In the genomic region with DNA sequence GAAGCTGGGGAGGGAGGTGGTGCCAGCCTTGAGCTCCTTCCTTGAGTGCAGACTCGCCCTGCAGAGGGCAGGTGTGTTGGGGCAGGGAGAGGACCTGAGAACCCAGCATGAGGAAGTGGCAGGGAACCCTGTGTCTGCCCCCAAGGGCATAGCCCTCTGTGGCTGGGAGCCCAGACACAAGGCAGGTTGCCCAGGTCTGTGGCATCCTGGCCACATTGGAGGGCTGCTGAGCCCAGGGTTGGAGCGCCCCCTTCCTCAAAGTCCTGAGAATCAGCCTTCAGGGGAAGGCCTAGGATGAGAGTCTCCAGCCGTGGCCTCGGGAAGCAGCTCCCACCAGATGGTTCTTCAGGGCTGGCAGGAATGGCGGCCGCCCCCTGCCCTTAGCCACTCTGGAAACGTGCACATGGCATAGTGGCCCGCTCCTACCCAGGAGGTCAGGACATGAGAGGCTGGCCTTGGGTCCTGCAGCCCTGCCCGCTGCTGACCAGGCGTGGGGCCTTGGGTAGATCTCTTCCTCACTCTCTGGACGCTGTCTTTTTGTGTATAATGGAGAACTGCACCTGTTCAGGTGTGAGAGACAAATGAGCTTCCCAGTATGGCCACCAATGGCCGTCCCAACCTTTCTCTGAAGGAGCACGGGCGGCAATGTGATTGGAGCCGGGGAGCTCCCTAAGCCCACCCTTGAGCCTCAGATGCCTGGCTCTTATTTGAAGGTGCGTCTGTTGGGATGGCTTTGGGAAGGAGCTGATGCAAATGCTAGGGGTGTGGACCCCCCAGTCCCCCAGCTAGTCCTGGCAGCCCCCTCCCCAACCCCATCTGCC, we compare ENCODE assay signal across 9 cellular contexts. TPM values are rescaled to one million over a fixed set of nuclear protein-coding genes. Genes with fewer than 3 reads are reported as not detected.
DNase-seq lines count a peak whose midpoint lies in the region; ATAC-seq, FAIRE-seq and TF ChIP-seq lines count a peak whose summit lies in the region.
"Had no signal": no experiment of that assay in that cellular context is flagged by ENCODE, and none has a peak within 500 bp of the region (broad histone marks: within the 10 kb centered on the region; RNA-seq: fewer than 3 reads in every experiment).

No MANE protein-coding gene starts in this region.

- FAIRE-seq in D721Med (lab: Jason Lieb, UNC): no peak

- H3K4me1 Mint-ChIP-seq in GM23338: peaks cover 22% of the 10 kb centered on the region
- peaks cover 50% of the 10 kb centered on the region for H3K4me1 Mint-ChIP-seq in activated T-helper 1 cell treated with anti-CD3 and anti-CD28 coated beads, Interleukin-12 subunit alpha, Interleukin-12 subunit beta, Interleukin-2, Interleukin-4 antibody, amounts not matched to agents 30 ng/mL and 10 ng/mL and 1 ng/mL, durations not matched to agents 14 hours and 24 hours and 36 hours (ENCODE audit: low read depth)

- H3K79me1 ChIP-seq in mesenchymal stem cell (replicated peaks; ENCODE audit: low read length, poor library complexity, severe bottlenecking): peaks cover 17% of the 10 kb centered on the region

- peak overlapping the region; percentile 45 for H4K8ac ChIP-seq in mesenchymal stem cell (ENCODE audit: low read length)

- H2AK5ac ChIP-seq in mesenchymal stem cell (ENCODE audit: low read length, severe bottlenecking): peak overlapping the region; percentile 14

- H3K27me3 ChIP-seq in GM23338 (ENCODE audit: insufficient read depth): no peaks in the 10 kb centered on the region
- H3K27me3 ChIP-seq in mesenchymal stem cell (ENCODE audit: control insufficient read depth in 1 of 2, insufficient read depth in 1 of 2, low read length in 2 of 2): no peaks in the 10 kb centered on the region

- no peak overlapping the region for H2BK15ac ChIP-seq in mesenchymal stem cell (ENCODE audit: low read depth, poor library complexity, severe bottlenecking)

- H3K4me3 Mint-ChIP-seq in GM23338: no peak overlapping the region; the same call in 2 of the 3 replicates
- no peak overlapping the region for H3K4me3 Mint-ChIP-seq in activated T-helper 1 cell treated with anti-CD3 and anti-CD28 coated beads, Interleukin-12 subunit alpha, Interleukin-12 subunit beta, Interleukin-2, Interleukin-4 antibody, amounts not matched to agents 30 ng/mL and 10 ng/mL and 1 ng/mL, durations not matched to agents 14 hours and 24 hours and 36 hours

- H3K36me3 ChIP-seq in GM23338 (ENCODE audit: insufficient read depth) (no peaks in the 10 kb centered on the region), mesenchymal stem cell (ENCODE audit: control insufficient read depth in 1 of 2, insufficient read depth in 2 of 2, low read depth in 1 of 2, low read length in 2 of 2) (peaks cover 8 to 25% of the 10 kb centered on the region in 2 experiments)

- no peaks in the 10 kb centered on the region for H3K36me3 Mint-ChIP-seq in GM23338 (ENCODE audit: low read depth)
- H3K36me3 Mint-ChIP-seq in activated T-helper 1 cell treated with anti-CD3 and anti-CD28 coated beads, Interleukin-12 subunit alpha, Interleukin-12 subunit beta, Interleukin-2, Interleukin-4 antibody, amounts not matched to agents 30 ng/mL and 10 ng/mL and 1 ng/mL, durations not matched to agents 14 hours and 24 hours and 36 hours (ENCODE audit: low read depth): peaks cover 6% of the 10 kb centered on the region

- intact Hi-C loops in activated T-helper 1 cell treated with anti-CD3 and anti-CD28 coated beads, Interleukin-12 subunit alpha, Interleukin-12 subunit beta, Interleukin-2, Interleukin-4 antibody, amounts not matched to agents 30 ng/mL and 10 ng/mL and 1 ng/mL, durations not matched to agents 14 hours and 24 hours and 36 hours (cut with micrococcal nuclease): loop anchor here (10.0 kb wide), 1 partner anchor 486 kb away; a partner anchor contains a TSS

- ATAC-seq in GM23338 (peak; percentile 26), HG03520 (IDR thresholded peaks at IDR 0.05; ENCODE audit: unreplicated experiment) (no peak), GM18858 (IDR thresholded peaks at IDR 0.05; ENCODE audit: unreplicated experiment) (no peak)

- no peak overlapping the region for H2BK5ac ChIP-seq in mesenchymal stem cell (ENCODE audit: low read depth, low read length, poor library complexity, severe bottlenecking)

- peaks cover 15% of the 10 kb centered on the region for H3K27me3 Mint-ChIP-seq in GM23338 (ENCODE audit: insufficient read depth, low read depth, poor library complexity)
- no peaks in the 10 kb centered on the region for H3K27me3 Mint-ChIP-seq in activated T-helper 1 cell treated with anti-CD3 and anti-CD28 coated beads, Interleukin-12 subunit alpha, Interleukin-12 subunit beta, Interleukin-2, Interleukin-4 antibody, amounts not matched to agents 30 ng/mL and 10 ng/mL and 1 ng/mL, durations not matched to agents 14 hours and 24 hours and 36 hours (ENCODE audit: insufficient read depth)

- H3K9ac ChIP-seq in mesenchymal stem cell (ENCODE audit: low read length): no peak overlapping the region

- peak overlapping the region in 1 of 2 experiments; percentile 2 for H3K4ac ChIP-seq in mesenchymal stem cell (ENCODE audit: low read depth in 1 of 2, low read length in 2 of 2)

- no peak overlapping the region for H3K27ac Mint-ChIP-seq in GM23338
- peak overlapping the region; percentile 8 for H3K27ac Mint-ChIP-seq in activated T-helper 1 cell treated with anti-CD3 and anti-CD28 coated beads, Interleukin-12 subunit alpha, Interleukin-12 subunit beta, Interleukin-2, Interleukin-4 antibody, amounts not matched to agents 30 ng/mL and 10 ng/mL and 1 ng/mL, durations not matched to agents 14 hours and 24 hours and 36 hours

- H3K4me1 ChIP-seq in GM23338 (ENCODE audit: insufficient read depth) (peaks cover 9% of the 10 kb centered on the region), mesenchymal stem cell (ENCODE audit: control insufficient read depth, insufficient read depth, low read depth, low read length) (peaks cover 54% of the 10 kb centered on the region)

- H2AFZ ChIP-seq in GM23338: peak overlapping the region; percentile 85
- no peak overlapping the region for H2AFZ ChIP-seq in mesenchymal stem cell (ENCODE audit: low read depth, low read length)

- 87% methylated on average over 16 of the region's 16 CpGs for WGBS in mesenchymal stem cell

- no peak for DNase-seq in D721Med (ENCODE audit: insufficient read length, low spot score)
- DNase-seq in GM23338 (ENCODE audit: low spot score): peak; percentile 79
- no peak for DNase-seq in activated T-helper 1 cell treated with anti-CD3 and anti-CD28 coated beads, Interleukin-12 subunit alpha, Interleukin-12 subunit beta, Interleukin-2, Interleukin-4 antibody, amounts not matched to agents 30 ng/mL and 10 ng/mL and 1 ng/mL, durations not matched to agents 14 hours and 24 hours and 36 hours (ENCODE audit: low spot score)
- DNase-seq in mesenchymal stem cell: no peak
- DNase-seq in D341Med (ENCODE audit: low spot score): no peak
- DNase-seq in AG08395 (ENCODE audit: low spot score): no peak
- DNase-seq: NCI-H1048 had no signal

- H3K4me3 ChIP-seq in GM23338: no peak overlapping the region
- H3K4me3 ChIP-seq in mesenchymal stem cell (ENCODE audit: insufficient read depth in 1 of 2, low read depth in 1 of 2, low read length in 2 of 2): no peak overlapping the region

- no peak overlapping the region for H2BK120ac ChIP-seq in mesenchymal stem cell (ENCODE audit: low read depth, low read length)

- no peaks in the 10 kb centered on the region for H3K9me2 ChIP-seq in GM23338 (ENCODE audit: insufficient read depth)

- no peaks in the 10 kb centered on the region for H3K9me3 ChIP-seq in mesenchymal stem cell (ENCODE audit: control insufficient read depth, low read length)

- H3K23ac ChIP-seq in mesenchymal stem cell (ENCODE audit: low read length in 2 of 2): no peak overlapping the region

- H3F3A ChIP-seq in GM23338 (replicated peaks; ENCODE audit: low read depth): no peaks in the 10 kb centered on the region

- no peak overlapping the region for H3K14ac ChIP-seq in mesenchymal stem cell (ENCODE audit: low read length in 2 of 2)

- TF ChIP-seq CTCF in D721Med (IDR thresholded peaks at IDR 0.05; ENCODE audit: insufficient read depth, missing control alignments) (peak; percentile 6), GM23338 (conservative IDR thresholded peaks at IDR 0.05; ENCODE audit: low read depth in 2 of 2) (peak; percentile 56 to 82)

- H2BK12ac ChIP-seq in mesenchymal stem cell (ENCODE audit: low read length in 2 of 2): peak overlapping the region; percentile 46 to 49

- peak overlapping the region; percentile 64 for H4K91ac ChIP-seq in mesenchymal stem cell (ENCODE audit: low read length)

- H4K20me1 ChIP-seq in GM23338 (replicated peaks; ENCODE audit: insufficient read depth): no peaks in the 10 kb centered on the region

- H3K79me2 ChIP-seq in GM23338 (replicated peaks; ENCODE audit: insufficient read depth): no peaks in the 10 kb centered on the region

- no peak overlapping the region for H3K18ac ChIP-seq in mesenchymal stem cell (ENCODE audit: low read depth in 1 of 2, low read length in 2 of 2)

- H3K4me2 ChIP-seq in GM23338 (no peak overlapping the region), mesenchymal stem cell (ENCODE audit: low read length, poor library complexity, severe bottlenecking) (no peak overlapping the region)

- H3K27ac ChIP-seq in GM23338 (ENCODE audit: low read depth) (no peak overlapping the region), mesenchymal stem cell (ENCODE audit: low read length, poor library complexity, severe bottlenecking) (no peak overlapping the region)

- no peaks in the 10 kb centered on the region for H3K9me3 Mint-ChIP-seq in GM23338
- H3K9me3 Mint-ChIP-seq in activated T-helper 1 cell treated with anti-CD3 and anti-CD28 coated beads, Interleukin-12 subunit alpha, Interleukin-12 subunit beta, Interleukin-2, Interleukin-4 antibody, amounts not matched to agents 30 ng/mL and 10 ng/mL and 1 ng/mL, durations not matched to agents 14 hours and 24 hours and 36 hours: no peaks in the 10 kb centered on the region

RNA-seq across cellular contexts. Expression of a gene that starts 4.5 kb away (rescaled TPM):
- 10.1 and 11.6 TPM in 2 replicates for total RNA-seq in GM23338 (2014; rRNA removed; shearing (Covaris generic))
- 1.8 and 2.3 TPM in 2 replicates for polyA plus RNA-seq in GM23338 (2016; fragmentation: Nextera tagmentation; extraction: Ambion mirVana)
- total RNA-seq in activated T-helper 1 cell treated with anti-CD3 and anti-CD28 coated beads, Interleukin-12 subunit alpha, Interleukin-12 subunit beta, Interleukin-2, Interleukin-4 antibody, amounts not matched to agents 30 ng/mL and 10 ng/mL and 1 ng/mL, durations not matched to agents 14 hours and 24 hours and 36 hours: 0.29 and 0.44 TPM in 2 replicates
- polyA plus RNA-seq in mesenchymal stem cell (2013, experiment 1 of 2): 0.26 TPM
- 0.21 TPM for polyA plus RNA-seq in mesenchymal stem cell (2013, experiment 2 of 2)

RNA-seq across cellular contexts. Expression of a gene that starts 29.4 kb away (rescaled TPM):
- total RNA-seq in GM23338 (2014; rRNA removed; shearing (Covaris generic)): 43.8 and 69.7 TPM in 2 replicates
- 16.7 and 16.9 TPM in 2 replicates for polyA plus RNA-seq in GM23338 (2016; fragmentation: Nextera tagmentation; extraction: Ambion mirVana)
- 88.0 and 96.9 TPM in 2 replicates for total RNA-seq in activated T-helper 1 cell treated with anti-CD3 and anti-CD28 coated beads, Interleukin-12 subunit alpha, Interleukin-12 subunit beta, Interleukin-2, Interleukin-4 antibody, amounts not matched to agents 30 ng/mL and 10 ng/mL and 1 ng/mL, durations not matched to agents 14 hours and 24 hours and 36 hours
- 57.6 TPM for polyA plus RNA-seq in mesenchymal stem cell (2013, experiment 1 of 2)
- 57.2 TPM for polyA plus RNA-seq in mesenchymal stem cell (2013, experiment 2 of 2)

RNA-seq across cellular contexts. Expression of a gene that starts 38.6 kb away (rescaled TPM):
- total RNA-seq in GM23338 (2014; rRNA removed; shearing (Covaris generic)): 38.9 and 45.2 TPM in 2 replicates
- polyA plus RNA-seq in GM23338 (2016; fragmentation: Nextera tagmentation; extraction: Ambion mirVana): 27.2 and 31.6 TPM in 2 replicates
- total RNA-seq in activated T-helper 1 cell treated with anti-CD3 and anti-CD28 coated beads, Interleukin-12 subunit alpha, Interleukin-12 subunit beta, Interleukin-2, Interleukin-4 antibody, amounts not matched to agents 30 ng/mL and 10 ng/mL and 1 ng/mL, durations not matched to agents 14 hours and 24 hours and 36 hours: 39.6 and 43.8 TPM in 2 replicates
- polyA plus RNA-seq in mesenchymal stem cell (2013, experiment 1 of 2): 30.3 TPM
- 29.2 TPM for polyA plus RNA-seq in mesenchymal stem cell (2013, experiment 2 of 2)

RNA-seq across cellular contexts. Expression of a gene that starts 46.0 kb away (rescaled TPM):
- 32.3 and 42.6 TPM in 2 replicates for total RNA-seq in GM23338 (2014; rRNA removed; shearing (Covaris generic))
- polyA plus RNA-seq in GM23338 (2016; fragmentation: Nextera tagmentation; extraction: Ambion mirVana): 9.9 and 11.2 TPM in 2 replicates
- total RNA-seq in activated T-helper 1 cell treated with anti-CD3 and anti-CD28 coated beads, Interleukin-12 subunit alpha, Interleukin-12 subunit beta, Interleukin-2, Interleukin-4 antibody, amounts not matched to agents 30 ng/mL and 10 ng/mL and 1 ng/mL, durations not matched to agents 14 hours and 24 hours and 36 hours: 70.2 and 70.7 TPM in 2 replicates
- 12.3 TPM for polyA plus RNA-seq in mesenchymal stem cell (2013, experiment 1 of 2)
- 13.7 TPM for polyA plus RNA-seq in mesenchymal stem cell (2013, experiment 2 of 2)
